In the genomic region with DNA sequence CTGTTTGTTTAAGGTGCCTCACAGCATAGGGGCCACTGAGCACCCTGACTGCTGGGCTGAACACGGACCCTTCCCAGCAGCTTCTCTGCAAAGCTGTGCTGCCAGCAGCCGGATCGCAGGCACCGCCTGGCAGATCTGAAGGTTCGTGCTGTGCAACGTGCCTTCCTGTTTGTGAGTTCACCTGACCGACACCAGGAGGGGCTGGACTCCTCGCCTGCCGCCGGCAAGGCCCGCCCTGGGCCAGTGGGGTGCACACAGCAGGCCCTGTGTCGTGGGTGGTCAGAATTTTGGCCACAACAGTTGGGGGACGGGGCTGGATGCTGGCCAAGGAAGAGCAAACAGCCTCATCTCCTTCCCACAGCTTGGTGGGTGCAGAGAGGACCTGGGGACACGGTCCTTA, we compare ENCODE assay signal across 18 cellular contexts. TPM values are rescaled to one million over a fixed set of nuclear protein-coding genes. Genes with fewer than 3 reads are reported as not detected.
DNase-seq lines count a peak whose midpoint lies in the region; ATAC-seq, FAIRE-seq and TF ChIP-seq lines count a peak whose summit lies in the region.
"Had no signal": no experiment of that assay in that cellular context is flagged by ENCODE, and none has a peak within 500 bp of the region (broad histone marks: within the 10 kb centered on the region; RNA-seq: fewer than 3 reads in every experiment).

No MANE protein-coding gene starts in this region.

- TF ChIP-seq RAD21 in IMR-90 (IDR thresholded peaks at IDR 0.05; ENCODE audit: low read length), result no peak

- no peaks in the 10 kb centered on the region for H3K27me3 ChIP-seq in IMR-90 (ENCODE audit: control insufficient read depth, insufficient read depth, low read length)
- H3K27me3 ChIP-seq in SU-DHL-6 (ENCODE audit: low read length), result no peaks in the 10 kb centered on the region
- no peaks in the 10 kb centered on the region for H3K27me3 ChIP-seq in iPS-15b (ENCODE audit: control insufficient read depth, insufficient read depth, low read length)
- peaks cover 0 to 15% of the 10 kb centered on the region in 2 experiments for H3K27me3 ChIP-seq in mesenchymal stem cell (ENCODE audit: control insufficient read depth in 1 of 2, insufficient read depth in 1 of 2, low read length in 2 of 2)
- H3K27me3 ChIP-seq: BE2C had no signal

- H3K9me1 ChIP-seq in IMR-90 (ENCODE audit: insufficient read depth, low read length), result no peaks in the 10 kb centered on the region

- H3K18ac ChIP-seq in IMR-90 (ENCODE audit: low read depth, low read length), result no peak overlapping the region
- H3K18ac ChIP-seq in mesenchymal stem cell (ENCODE audit: low read depth in 1 of 2, low read length in 2 of 2), result no peak overlapping the region

- dilution Hi-C loops in IMR-90 (cut with HindIII; ENCODE audit: low sequenced_read_pairs, unreplicated experiment), result no loop called here

- H3K4ac ChIP-seq in IMR-90 (ENCODE audit: low read depth, low read length) (no peak overlapping the region), mesenchymal stem cell (ENCODE audit: low read depth in 1 of 2, low read length in 2 of 2) (no peak overlapping the region)

- H2BK5ac ChIP-seq in IMR-90 (ENCODE audit: low read depth, low read length, poor library complexity, severe bottlenecking) (no peak overlapping the region), mesenchymal stem cell (ENCODE audit: low read depth, low read length, poor library complexity, severe bottlenecking) (no peak overlapping the region)

- H3K36me3 Mint-ChIP-seq in activated CD8-positive, alpha-beta memory T cell treated with anti-CD3 and anti-CD28 coated beads, Interleukin-2, amount 10 ng/mL, durations not matched to agents 7 days and 5 days, result no peaks in the 10 kb centered on the region

- H3K9me3 ChIP-seq in IMR-90 (ENCODE audit: control insufficient read depth, insufficient read depth, low read length), result no peaks in the 10 kb centered on the region
- no peaks in the 10 kb centered on the region for H3K9me3 ChIP-seq in SU-DHL-6 (ENCODE audit: insufficient read depth, low read length)
- H3K9me3 ChIP-seq in iPS-15b (ENCODE audit: control insufficient read depth, insufficient read depth, low read length), result no peaks in the 10 kb centered on the region
- H3K9me3 ChIP-seq in mesenchymal stem cell (ENCODE audit: control insufficient read depth, low read length), result no peaks in the 10 kb centered on the region
- H3K9me3 ChIP-seq: A549, BE2C had no signal

- H3K56ac ChIP-seq in IMR-90 (ENCODE audit: extremely low read depth, insufficient read depth, low read length), result no peak overlapping the region

- H2BK12ac ChIP-seq in mesenchymal stem cell (ENCODE audit: low read length in 2 of 2), result no peak overlapping the region

- peak; percentile 90 for FAIRE-seq in urothelium cell line (lab: Jason Lieb, UNC)
- FAIRE-seq: A549, G401.6, GM12892 had no signal

- no peak overlapping the region for H2AK5ac ChIP-seq in IMR-90 (ENCODE audit: low read depth, low read length)
- no peak overlapping the region for H2AK5ac ChIP-seq in mesenchymal stem cell (ENCODE audit: low read length, severe bottlenecking)

- H3K4me1 ChIP-seq in IMR-90 (ENCODE audit: control insufficient read depth, insufficient read depth, low read length) (no peaks in the 10 kb centered on the region), iPS-15b (ENCODE audit: control insufficient read depth, insufficient read depth, low read length) (no peaks in the 10 kb centered on the region), mesenchymal stem cell (ENCODE audit: control insufficient read depth, insufficient read depth, low read depth, low read length) (peaks cover 13% of the 10 kb centered on the region)

- H3K27ac ChIP-seq in IMR-90 (ENCODE audit: insufficient read depth, low read length) (no peak overlapping the region), SU-DHL-6 (ENCODE audit: low read depth, low read length) (peak overlapping the region; percentile 63), mesenchymal stem cell (ENCODE audit: low read length, poor library complexity, severe bottlenecking) (no peak overlapping the region)
- H3K27ac ChIP-seq: A549 had no signal

- H2AFZ ChIP-seq in IMR-90 (replicated peaks; ENCODE audit: low read length, poor library complexity), result no peak overlapping the region
- H2AFZ ChIP-seq in SU-DHL-6 (ENCODE audit: low read depth, low read length, severe bottlenecking), result no peak overlapping the region
- no peak overlapping the region for H2AFZ ChIP-seq in mesenchymal stem cell (ENCODE audit: low read depth, low read length)
- H2AFZ ChIP-seq: GM23338 had no signal

- in situ Hi-C loops in IMR-90 (cut with MboI; ENCODE audit: low sequenced_read_pairs), result loop anchor here (10.0 kb wide), 1 partner anchor 179 kb away; no protein-coding TSS in a partner anchor

- no peaks in the 10 kb centered on the region for H3K27me3 Mint-ChIP-seq in activated CD8-positive, alpha-beta memory T cell treated with anti-CD3 and anti-CD28 coated beads, Interleukin-2, amount 10 ng/mL, durations not matched to agents 7 days and 5 days

- H4K91ac ChIP-seq in IMR-90 (ENCODE audit: insufficient read depth, low read depth, low read length) (no peak overlapping the region), mesenchymal stem cell (ENCODE audit: low read length) (no peak overlapping the region)

- BruUV-seq in IMR-90 (replicated peaks; lab: Mats Ljungman, UMichigan), result no TSS peak

- WGBS in IMR-90 (ENCODE audit: extremely low coverage in 2 of 2, insufficient read length in 1 of 2), 2 experiments, result 96% methylated on average over 7 of the region's 14 CpGs; no CpG with 5 or more reads in 1 of the 2 experiments
- 94% methylated on average over 14 of the region's 14 CpGs for WGBS in mesenchymal stem cell

- CTCF ChIA-PET in IMR-90 (lab: Yijun Ruan, JAX), result interaction anchor here (3.7 kb wide), 1 partner anchor 70 kb away, joined by 60 read pairs; no protein-coding TSS in a partner anchor
- CTCF ChIA-PET in activated CD8-positive, alpha-beta memory T cell treated with anti-CD3 and anti-CD28 coated beads, Interleukin-2, amount 10 ng/mL, durations not matched to agents 7 days and 5 days (lab: Charles Lee), result interaction anchor here (1.3 to 10.0 kb wide), 6 partner anchors 10 to 181 kb away, joined by 3 to 322 read pairs (median 46); a partner anchor contains a TSS

- H3K9ac ChIP-seq in IMR-90 (ENCODE audit: low read depth, low read length) (no peak overlapping the region), SU-DHL-6 (ENCODE audit: low read length) (peak overlapping the region; percentile 8; the same call in 1 of the 2 replicates), iPS-15b (ENCODE audit: low read depth, low read length) (peak overlapping the region; percentile 24), mesenchymal stem cell (ENCODE audit: low read length) (no peak overlapping the region)

- H3K4me1 Mint-ChIP-seq in activated CD8-positive, alpha-beta memory T cell treated with anti-CD3 and anti-CD28 coated beads, Interleukin-2, amount 10 ng/mL, durations not matched to agents 7 days and 5 days, result peaks cover 6% of the 10 kb centered on the region

- H3K4me3 ChIP-seq in IMR-90 (ENCODE audit: insufficient read depth, low read depth, low read length), result no peak overlapping the region
- no peak overlapping the region for H3K4me3 ChIP-seq in SU-DHL-6 (ENCODE audit: insufficient read depth, low read length, poor library complexity, severe bottlenecking)
- no peak overlapping the region for H3K4me3 ChIP-seq in iPS-15b (ENCODE audit: low read depth, low read length)
- no peak overlapping the region for H3K4me3 ChIP-seq in mesenchymal stem cell (ENCODE audit: insufficient read depth in 1 of 2, low read depth in 1 of 2, low read length in 2 of 2)
- H3K4me3 ChIP-seq: A549, GM23338 had no signal

- H3K4me3 Mint-ChIP-seq in activated CD8-positive, alpha-beta memory T cell treated with anti-CD3 and anti-CD28 coated beads, Interleukin-2, amount 10 ng/mL, durations not matched to agents 7 days and 5 days, result no peak overlapping the region
- H3K4me3 Mint-ChIP-seq: GM23338, H9, HFFc6, IgD-negative memory B cell had no signal

- no peak overlapping the region for H2BK15ac ChIP-seq in IMR-90 (ENCODE audit: low read depth, low read length)
- no peak overlapping the region for H2BK15ac ChIP-seq in mesenchymal stem cell (ENCODE audit: low read depth, poor library complexity, severe bottlenecking)

- H3K14ac ChIP-seq in IMR-90 (replicated peaks; ENCODE audit: low read depth, low read length) (no peak overlapping the region), mesenchymal stem cell (ENCODE audit: low read length in 2 of 2) (no peak overlapping the region)

- no peaks in the 10 kb centered on the region for H3K79me1 ChIP-seq in IMR-90 (ENCODE audit: low read depth in 1 of 2, low read length in 2 of 2)
- H3K79me1 ChIP-seq in mesenchymal stem cell (replicated peaks; ENCODE audit: low read length, poor library complexity, severe bottlenecking), result peaks cover 5% of the 10 kb centered on the region

- H4K8ac ChIP-seq in IMR-90 (ENCODE audit: low read depth in 2 of 2, low read length in 2 of 2) (no peak overlapping the region), mesenchymal stem cell (ENCODE audit: low read length) (no peak overlapping the region)

- no peak overlapping the region for H4K5ac ChIP-seq in IMR-90 (ENCODE audit: low read depth, low read length)

- intact Hi-C loops in IMR-90 (cut with micrococcal nuclease), result no loop called here

- H3K27ac Mint-ChIP-seq in activated CD8-positive, alpha-beta memory T cell treated with anti-CD3 and anti-CD28 coated beads, Interleukin-2, amount 10 ng/mL, durations not matched to agents 7 days and 5 days, result no peak overlapping the region
- H3K27ac Mint-ChIP-seq: GM23338, HFFc6 had no signal

- TF ChIP-seq CTCF in IMR-90 (conservative IDR thresholded peaks at IDR 0.05; ENCODE audit: low read depth, low read length) (no peak), SU-DHL-6 (IDR thresholded peaks at IDR 0.05; ENCODE audit: insufficient read depth, low read length, poor library complexity, severe bottlenecking) (no peak)

- no peak overlapping the region for H2BK20ac ChIP-seq in IMR-90 (ENCODE audit: low read depth, low read length)

- H3K9me2 ChIP-seq in SU-DHL-6 (replicated peaks; ENCODE audit: insufficient read depth, low read length), result no peaks in the 10 kb centered on the region

- H3K79me2 ChIP-seq in SU-DHL-6 (ENCODE audit: insufficient read depth, low read length), result no peaks in the 10 kb centered on the region

- no peak overlapping the region for H2BK120ac ChIP-seq in IMR-90 (ENCODE audit: low read depth, low read length)
- H2BK120ac ChIP-seq in mesenchymal stem cell (ENCODE audit: low read depth, low read length), result no peak overlapping the region

- H3K23ac ChIP-seq in IMR-90 (ENCODE audit: low read depth, low read length) (no peak overlapping the region), mesenchymal stem cell (ENCODE audit: low read length in 2 of 2) (no peak overlapping the region)

- H3F3A ChIP-seq in SU-DHL-6 (ENCODE audit: insufficient read depth), result peaks cover 29% of the 10 kb centered on the region

- POLR2A ChIA-PET in IMR-90 (lab: Charles Lee; ENCODE audit: unreplicated experiment), result no interaction called here

- ATAC-seq in IMR-90 (ENCODE audit: low read depth) (no peak), GM18873 (IDR thresholded peaks at IDR 0.05; ENCODE audit: low FRiP score, unreplicated experiment) (no peak), HG02885 (IDR thresholded peaks at IDR 0.05; ENCODE audit: poor library complexity, unreplicated experiment) (no peak)
- no peak for ATAC-seq in activated CD8-positive, alpha-beta memory T cell treated with anti-CD3 and anti-CD28 coated beads, Interleukin-2, amount 10 ng/mL, durations not matched to agents 7 days and 5 days
- ATAC-seq: A549, GM23338 had no signal

- no peak for TF ChIP-seq POLR2A in IMR-90 (IDR thresholded peaks at IDR 0.05; ENCODE audit: low read depth, low read length)

- DNase-seq in IMR-90 (no peak), urothelium cell line (ENCODE audit: low spot score) (no peak), mesenchymal stem cell (no peak)
- no peak for DNase-seq in activated CD8-positive, alpha-beta memory T cell treated with anti-CD3 and anti-CD28 coated beads, Interleukin-2, amount 10 ng/mL, durations not matched to agents 7 days and 5 days
- DNase-seq: BE2C, H9, HFFc6, KG1 had no signal

- H3K9me3 Mint-ChIP-seq in activated CD8-positive, alpha-beta memory T cell treated with anti-CD3 and anti-CD28 coated beads, Interleukin-2, amount 10 ng/mL, durations not matched to agents 7 days and 5 days (ENCODE audit: low read depth), result no peaks in the 10 kb centered on the region
- H3K9me3 Mint-ChIP-seq: GM23338, H9, HFFc6, IgD-negative memory B cell had no signal

- H3K4me2 ChIP-seq in IMR-90 (ENCODE audit: low read depth, low read length), result no peak overlapping the region
- H3K4me2 ChIP-seq in SU-DHL-6 (ENCODE audit: low read depth, low read length, poor library complexity, severe bottlenecking), result peak overlapping the region; percentile 11
- no peak overlapping the region for H3K4me2 ChIP-seq in mesenchymal stem cell (ENCODE audit: low read length, poor library complexity, severe bottlenecking)
- H3K4me2 ChIP-seq: A549, GM23338 had no signal

- peak overlapping the region; percentile 78 for H2AK9ac ChIP-seq in IMR-90 (replicated peaks; ENCODE audit: low read depth, low read length, poor library complexity)

- H4K20me1 ChIP-seq in IMR-90 (ENCODE audit: insufficient read depth, low read length), result peaks cover 9% of the 10 kb centered on the region
- no peaks in the 10 kb centered on the region for H4K20me1 ChIP-seq in SU-DHL-6 (ENCODE audit: low read depth, low read length)

- H3K36me3 ChIP-seq in IMR-90 (ENCODE audit: control insufficient read depth, insufficient read depth, low read length) (peaks cover 10% of the 10 kb centered on the region; the same call in 1 of the 2 replicates), SU-DHL-6 (ENCODE audit: low read length) (no peaks in the 10 kb centered on the region), iPS-15b (ENCODE audit: control insufficient read depth, insufficient read depth, low read length) (peaks cover 12% of the 10 kb centered on the region), mesenchymal stem cell (ENCODE audit: control insufficient read depth in 1 of 2, insufficient read depth in 2 of 2, low read depth in 1 of 2, low read length in 2 of 2) (peaks cover 8 to 46% of the 10 kb centered on the region in 2 experiments)

RNA-seq across cellular contexts. Expression of a gene that starts 12.6 kb away (rescaled TPM):
- not detected in 2 replicates for total RNA-seq in IMR-90 (2012; rRNA removed)
- not detected in 2 replicates for polyA plus RNA-seq in IMR-90 (2012; rRNA removed)
- polyA plus RNA-seq in IMR-90 (2012; cell fraction: cytosol; rRNA removed), result 0.03 TPM in 2 replicates
- 0.13 and 0.48 TPM in 2 replicates for polyA plus RNA-seq in IMR-90 (2012; cell fraction: nucleus; rRNA removed; ENCODE audit: low replicate concordance)
- not detected for total RNA-seq in activated CD8-positive, alpha-beta memory T cell treated with anti-CD3 and anti-CD28 coated beads, Interleukin-2, amount 10 ng/mL, durations not matched to agents 7 days and 5 days
- not detected for polyA plus RNA-seq in mesenchymal stem cell (2013, experiment 1 of 2)
- polyA plus RNA-seq in mesenchymal stem cell (2013, experiment 2 of 2), result not detected
- total RNA-seq: GM23338, H9 had no signal
- polyA plus RNA-seq: A549, AG04450, GM23338, IgD-negative memory B cell had no signal

RNA-seq across cellular contexts. Expression of a gene that starts 20.2 kb away (rescaled TPM):
- total RNA-seq in IMR-90 (2012; rRNA removed), result 3.9 and 6.4 TPM in 2 replicates
- polyA plus RNA-seq in IMR-90 (2012; rRNA removed), result 7.3 and 7.8 TPM in 2 replicates
- 4.9 and 5.4 TPM in 2 replicates for polyA plus RNA-seq in IMR-90 (2012; cell fraction: cytosol; rRNA removed)
- polyA plus RNA-seq in IMR-90 (2012; cell fraction: nucleus; rRNA removed; ENCODE audit: low replicate concordance), result 18.9 and 24.1 TPM in 2 replicates
- 10 to 100 TPM; 18.7 to 18.9 TPM for total RNA-seq in activated CD8-positive, alpha-beta memory T cell treated with anti-CD3 and anti-CD28 coated beads, Interleukin-2, amount 10 ng/mL, durations not matched to agents 7 days and 5 days
- polyA plus RNA-seq in mesenchymal stem cell (2013, experiment 1 of 2), result 6.3 TPM
- polyA plus RNA-seq in mesenchymal stem cell (2013, experiment 2 of 2), result 5.9 TPM

RNA-seq across cellular contexts. Expression of a gene that starts 41.1 kb away (rescaled TPM):
- 1.4 and 2.2 TPM in 2 replicates for total RNA-seq in IMR-90 (2012; rRNA removed)
- polyA plus RNA-seq in IMR-90 (2012; rRNA removed), result 1.9 and 2.0 TPM in 2 replicates
- 1.3 and 2.4 TPM in 2 replicates for polyA plus RNA-seq in IMR-90 (2012; cell fraction: cytosol; rRNA removed)
- 2.9 and 5.6 TPM in 2 replicates for polyA plus RNA-seq in IMR-90 (2012; cell fraction: nucleus; rRNA removed; ENCODE audit: low replicate concordance)
- 10 to 100 TPM; 12.4 to 30.8 TPM for total RNA-seq in activated CD8-positive, alpha-beta memory T cell treated with anti-CD3 and anti-CD28 coated beads, Interleukin-2, amount 10 ng/mL, durations not matched to agents 7 days and 5 days
- 0.97 TPM for polyA plus RNA-seq in mesenchymal stem cell (2013, experiment 1 of 2)
- polyA plus RNA-seq in mesenchymal stem cell (2013, experiment 2 of 2), result 0.84 TPM

RNA-seq across cellular contexts. Expression of a gene that starts 48.8 kb away (rescaled TPM):
- total RNA-seq in IMR-90 (2012; rRNA removed), result 0.83 and 2.2 TPM in 2 replicates
- 2.5 and 3.4 TPM in 2 replicates for polyA plus RNA-seq in IMR-90 (2012; rRNA removed)
- 1.9 and 8.1 TPM in 2 replicates for polyA plus RNA-seq in IMR-90 (2012; cell fraction: cytosol; rRNA removed)
- 4.5 and 7.4 TPM in 2 replicates for polyA plus RNA-seq in IMR-90 (2012; cell fraction: nucleus; rRNA removed; ENCODE audit: low replicate concordance)
- 1 to 10 TPM in 1 of 2 experiments, under 1 TPM in 1; 0.40 to 2.1 TPM for total RNA-seq in activated CD8-positive, alpha-beta memory T cell treated with anti-CD3 and anti-CD28 coated beads, Interleukin-2, amount 10 ng/mL, durations not matched to agents 7 days and 5 days
- 0.36 TPM for polyA plus RNA-seq in mesenchymal stem cell (2013, experiment 1 of 2)
- polyA plus RNA-seq in mesenchymal stem cell (2013, experiment 2 of 2), result 0.40 TPM

Comparison
In these comparisons a context has a peak if more than half of its experiments do, and no peak if none do; other contexts are left out.
1. H3K9ac ChIP-seq: peak in SU-DHL-6 (single experiment) and iPS-15b (single experiment); none in IMR-90 (single experiment) and mesenchymal stem cell (single experiment).